In genomic region chr7:143384741-143385631, GRCh38 we compare ENCODE assay signal across 1 cellular context.
TF ChIP-seq lines count a peak whose summit lies in the region.

No MANE protein-coding gene starts in this region.

TF ChIP-seq in HEK293, 187 proteins besides CTCF, POLR2A, EP300 and RAD21 (continued from another document):
- TF ChIP-seq ZNF18 (tag by site-specific recombination; IDR thresholded peaks at IDR 0.05) (peak; percentile 85), ZBTB8A (tag by site-specific recombination; IDR thresholded peaks at IDR 0.05) (no peak), ZNF354C (tag by site-specific recombination; IDR thresholded peaks at IDR 0.05; ENCODE audit: borderline replicate concordance, low read depth) (0 out of 2 replicates have a peak, but pooled peaks have one; percentile 25), ZSCAN4 (tag by site-specific recombination; IDR thresholded peaks at IDR 0.05) (0 out of 2 replicates have a peak, but pooled peaks have one; percentile 41), ZNF350 (tag by site-specific recombination; IDR thresholded peaks at IDR 0.05) (no peak)
